In the genomic region with DNA sequence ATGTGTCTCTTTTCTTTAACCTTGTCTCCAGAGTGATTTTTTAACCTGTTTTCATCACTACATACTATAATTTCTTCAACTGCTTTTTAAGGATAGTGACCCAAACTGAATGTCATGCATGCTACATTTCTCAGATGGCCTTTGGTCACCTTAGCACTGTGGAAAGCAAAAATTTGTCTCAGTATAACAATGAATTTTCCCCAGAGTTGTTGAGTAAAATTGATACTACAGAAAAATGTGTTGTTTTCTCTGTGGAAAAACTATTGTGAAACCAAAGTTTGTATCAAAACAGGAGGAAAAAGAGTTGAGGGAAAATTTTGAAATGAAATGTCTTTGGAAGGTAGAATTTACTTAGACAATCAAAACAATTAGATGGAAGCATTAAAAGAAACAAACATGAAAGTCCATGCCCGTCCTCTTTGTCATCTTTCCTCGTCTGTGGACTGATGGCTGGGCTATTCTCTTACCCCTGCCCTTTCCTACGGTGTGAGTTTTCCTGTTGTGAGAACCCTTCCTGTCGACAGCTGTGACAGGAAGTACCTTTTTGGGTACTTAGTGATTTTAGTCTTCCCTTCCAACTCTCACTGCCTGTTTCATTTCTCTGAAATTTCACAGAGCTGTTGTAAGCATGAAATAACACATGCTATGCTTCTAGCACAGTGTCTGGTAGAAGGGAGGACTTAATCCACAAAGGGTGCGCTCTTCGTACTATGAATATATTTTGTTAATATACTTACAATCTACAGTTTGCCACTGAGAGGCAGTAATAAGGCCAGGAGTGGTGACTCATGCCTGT, we compare ENCODE assay signal across 8 cellular contexts.
DNase-seq lines count a peak whose midpoint lies in the region; ATAC-seq, FAIRE-seq and TF ChIP-seq lines count a peak whose summit lies in the region.

No MANE protein-coding gene starts in this region.

- FAIRE-seq in D721Med (lab: Jason Lieb, UNC), result no peak

- POLR2A ChIA-PET in GM10248 (lab: Yijun Ruan, JAX), result interaction anchor here (1.0 kb wide), 1 partner anchor 81 kb away, joined by 3 read pairs; a partner anchor contains a TSS

- ATAC-seq in GM21447 (IDR thresholded peaks at IDR 0.05; ENCODE audit: unreplicated experiment) (peak; percentile 60), HG03571 (IDR thresholded peaks at IDR 0.05; ENCODE audit: unreplicated experiment) (peak; percentile 54)

- CTCF ChIA-PET in GM10248 (lab: Yijun Ruan, JAX), result interaction anchor here (1.0 to 1.3 kb wide), 3 partner anchors 10 to 46 kb away, joined by 3 to 4 read pairs (median 3); no protein-coding TSS in a partner anchor

- DNase-seq in GM10248 (ENCODE audit: extremely low spot score) (peak; percentile 39), iris pigment epithelial cell (ENCODE audit: low read depth) (peak; percentile 16), RPMI8226 (no peak), D721Med (ENCODE audit: insufficient read length, low spot score) (no peak), epidermal melanocyte (ENCODE audit: insufficient read length, low spot score) (no peak), DMS114 treated with DMSO at 0.1 percent for 48 hours (lab: John Stamatoyannopoulos, UW; ENCODE audit: unreplicated experiment) (no peak)

- TF ChIP-seq CTCF in GM10248 (IDR thresholded peaks at IDR 0.05; ENCODE audit: control extremely low read depth, extremely low read depth, low read depth, missing control alignments), result no peak
- TF ChIP-seq CTCF in D721Med (IDR thresholded peaks at IDR 0.05; ENCODE audit: insufficient read depth, missing control alignments), result no peak

Comparison
In these comparisons a context has a peak if more than half of its experiments do, and no peak if none do; other contexts are left out.
1. DNase-seq: peak in GM10248 (single experiment) and iris pigment epithelial cell (single experiment); none in RPMI8226 (single experiment), D721Med (single experiment), epidermal melanocyte (single experiment) and DMS114 treated with DMSO at 0.1 percent for 48 hours (single experiment).